In genomic region chr19:5354403-5354802, GRCh38 we compare ENCODE assay signal across 11 cellular contexts. TPM values are rescaled to one million over a fixed set of nuclear protein-coding genes. Genes with fewer than 3 reads are reported as not detected.
A peak's percentile ranks its signal among the peaks of the same experiment; 100 is the strongest.
DNase-seq lines count a peak whose midpoint lies in the region; ATAC-seq and TF ChIP-seq lines count a peak whose summit lies in the region.
"Had no signal": no experiment of that assay in that cellular context is flagged by ENCODE, and none has a peak within 500 bp of the region (broad histone marks: within the 10 kb centered on the region; RNA-seq: fewer than 3 reads in every experiment).

No MANE protein-coding gene starts in this region.

- no peak overlapping the region for H2AFZ ChIP-seq in hepatocyte

- H3K4me1 ChIP-seq in BE2C (no peaks in the 10 kb centered on the region), hepatocyte (ENCODE audit: insufficient read depth) (no peaks in the 10 kb centered on the region)

- DNase-seq in BE2C (peak; percentile 56), SK-MEL-5 (ENCODE audit: low read depth, low spot score) (peak; percentile 43), hepatocyte (ENCODE audit: low spot score) (no peak), COLO668 (lab: John Stamatoyannopoulos, UW; ENCODE audit: unreplicated experiment) (no peak), UCSD-AML1 (lab: John Stamatoyannopoulos, UW; ENCODE audit: unreplicated experiment) (no peak), NCI-H510A treated with DMSO at 0.1 percent for 48 hours (lab: John Stamatoyannopoulos, UW) (no peak)
- DNase-seq: central memory CD4-positive, alpha-beta T cell; HCEC 1CT; hippocampal formation had no signal

- H3K9me2 ChIP-seq in hepatocyte (replicated peaks; ENCODE audit: insufficient read depth): no peaks in the 10 kb centered on the region

- H3K27ac ChIP-seq in hepatocyte: no peak overlapping the region

- H3K4me2 ChIP-seq in hepatocyte: no peak overlapping the region

- H3K4me3 ChIP-seq in BE2C (ENCODE audit: low read depth, low read length) (no peak overlapping the region), hepatocyte (no peak overlapping the region)

- TF ChIP-seq CTCF in BE2C (IDR thresholded peaks at IDR 0.05; ENCODE audit: low read depth, low read length) (peak; percentile 49), GM12873 (IDR thresholded peaks at IDR 0.05; ENCODE audit: insufficient read depth, low read depth, low read length, missing control alignments) (peak; percentile 60), hepatocyte (IDR thresholded peaks at IDR 0.05; ENCODE audit: poor library complexity) (peak; percentile 19)

- ATAC-seq in HG03469 (IDR thresholded peaks at IDR 0.05; ENCODE audit: unreplicated experiment): no peak

- H3K36me3 ChIP-seq in BE2C (no peaks in the 10 kb centered on the region), hepatocyte (replicated peaks; ENCODE audit: insufficient read depth, low read depth) (no peaks in the 10 kb centered on the region)

- H3K27me3 ChIP-seq in BE2C: no peaks in the 10 kb centered on the region
- H3K27me3 ChIP-seq in hepatocyte: peaks cover 8% of the 10 kb centered on the region

- no peaks in the 10 kb centered on the region for H3K79me2 ChIP-seq in hepatocyte

- H3K9me3 ChIP-seq in BE2C: no peaks in the 10 kb centered on the region; the same call in 1 of the 2 replicates
- no peaks in the 10 kb centered on the region for H3K9me3 ChIP-seq in hepatocyte (ENCODE audit: low read depth)

- in situ Hi-C loops in SK-MEL-5 (cut with HindIII; ENCODE audit: low pct_unique_long_range_greater_than_20kb, low sequenced_read_pairs): no loop called here

- 79% methylated on average over 4 of the region's 4 CpGs for WGBS in hepatocyte (ENCODE audit: low lambda C conversion rate, missing lambda C conversion rate)

- H4K20me1 ChIP-seq in hepatocyte (ENCODE audit: insufficient read depth, poor library complexity, severe bottlenecking): no peaks in the 10 kb centered on the region

RNA-seq across cellular contexts. Expression of gene PTPRS, which starts 13.8 kb away (rescaled TPM):
- polyA plus RNA-seq in BE2C (2012; ENCODE audit: insufficient read depth, insufficient read length, low read depth): 59.9 TPM
- total RNA-seq in SK-MEL-5 (2014; rRNA removed; shearing (Covaris generic)): 74.6 and 79.7 TPM in 2 replicates
- 87.9 and 123 TPM in 2 replicates for polyA plus RNA-seq in SK-MEL-5 (2015; cell fraction: cytosol; rRNA removed)
- 76.4 and 80.9 TPM in 2 replicates for polyA plus RNA-seq in SK-MEL-5 (2015; cell fraction: nucleus; rRNA removed)
- 39.1 and 65.5 TPM in 2 replicates for total RNA-seq in hepatocyte
- 21.9 and 25.7 TPM in 2 replicates for polyA plus RNA-seq in hepatocyte

Comparison
In these comparisons a context has a peak if more than half of its experiments do, and no peak if none do; other contexts are left out.
1. DNase-seq: peak in BE2C (single experiment) and SK-MEL-5 (single experiment); none in hepatocyte (single experiment), COLO668 (single experiment), UCSD-AML1 (single experiment) and NCI-H510A treated with DMSO at 0.1 percent for 48 hours (single experiment).
2. Peak in every context shown above with its lines, with median percentiles within 50 percentile points of each other: CTCF ChIP-seq.